In genomic region chr14:94409430-94409829, GRCh38 we compare ENCODE assay signal across 11 cellular contexts. TPM values are rescaled to one million over a fixed set of nuclear protein-coding genes. Genes with fewer than 3 reads are reported as not detected.
"Had no signal": no experiment of that assay in that cellular context is flagged by ENCODE, and none has a peak within 500 bp of the region (broad histone marks: within the 10 kb centered on the region; RNA-seq: fewer than 3 reads in every experiment).

No MANE protein-coding gene starts in this region.

RNA-seq across cellular contexts. Expression of gene SERPINA1, which starts 21.0 kb away (rescaled TPM):
- total RNA-seq: OCI-LY7, PC-9, SJCRH30 had no signal

RNA-seq across cellular contexts. Expression of gene SERPINA2, which starts 42.9 kb away (rescaled TPM):
- total RNA-seq: OCI-LY7, PC-3, PC-9, Peyer's patch, Right ventricle myocardium inferior, Right ventricle myocardium superior, RPMI7951, SJCRH30, SJSA1, SK-MEL-5 had no signal
- polyA plus RNA-seq: SK-N-SH had no signal

RNA-seq across cellular contexts. Expression of gene SERPINA11, which starts 43.2 kb away (rescaled TPM):
- total RNA-seq: OCI-LY7, PC-3, PC-9, Right ventricle myocardium inferior, Right ventricle myocardium superior, RPMI7951, SJCRH30, SJSA1, SK-MEL-5 had no signal
- polyA plus RNA-seq: SK-N-SH had no signal
